2 cellular contexts compared by ENCODE assay signal in the genomic region with DNA sequence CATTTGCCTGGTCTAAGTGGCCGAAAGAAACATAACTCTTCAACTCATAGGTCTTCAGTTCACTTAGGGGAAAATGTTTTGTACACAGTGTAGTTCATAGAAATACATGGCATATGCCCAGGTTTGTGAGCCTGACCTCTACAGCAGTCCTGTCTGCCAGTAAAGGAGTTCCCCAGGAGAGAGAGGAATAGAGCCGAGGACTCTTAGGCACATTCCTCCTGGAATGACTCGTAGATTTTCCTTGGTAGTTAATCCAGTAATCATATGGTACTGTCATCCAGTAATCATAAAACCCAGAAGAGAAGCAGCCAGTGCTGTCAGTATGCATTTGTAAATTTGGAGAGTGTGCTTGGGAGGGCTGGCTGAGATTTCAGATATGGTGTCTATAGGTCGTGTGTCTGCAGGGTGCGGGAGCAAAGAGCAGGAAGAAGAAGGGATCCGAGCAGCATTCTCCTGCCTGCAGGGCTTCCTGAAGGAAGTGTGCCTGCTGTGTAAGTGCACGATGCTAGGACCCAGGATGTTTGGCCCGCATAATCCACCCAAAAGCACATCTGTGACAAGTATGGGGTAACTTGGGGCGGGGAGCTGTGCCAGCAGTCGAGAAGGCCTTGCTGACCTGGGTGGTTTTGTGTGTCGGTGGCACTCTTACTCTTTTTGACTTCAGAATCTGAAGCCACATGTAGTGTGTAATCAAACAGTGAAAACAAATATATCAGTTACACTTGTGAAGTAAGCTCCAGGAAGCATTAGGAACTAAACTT.
TF ChIP-seq lines count a peak whose summit lies in the region.

No MANE protein-coding gene starts in this region.

TF ChIP-seq in HEK293, 187 proteins besides CTCF, POLR2A, EP300 and RAD21:
- TF ChIP-seq, protein P1, sequence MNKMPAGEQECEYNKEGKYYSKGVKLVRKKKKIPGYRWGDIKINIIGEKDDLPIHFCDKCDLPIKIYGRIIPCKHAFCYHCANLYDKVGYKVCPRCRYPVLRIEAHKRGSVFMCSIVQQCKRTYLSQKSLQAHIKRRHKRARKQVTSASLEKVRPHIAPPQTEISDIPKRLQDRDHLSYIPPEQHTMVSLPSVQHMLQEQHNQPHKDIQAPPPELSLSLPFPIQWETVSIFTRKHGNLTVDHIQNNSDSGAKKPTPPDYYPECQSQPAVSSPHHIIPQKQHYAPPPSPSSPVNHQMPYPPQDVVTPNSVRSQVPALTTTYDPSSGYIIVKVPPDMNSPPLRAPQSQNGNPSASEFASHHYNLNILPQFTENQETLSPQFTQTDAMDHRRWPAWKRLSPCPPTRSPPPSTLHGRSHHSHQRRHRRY (tag by site-specific recombination; IDR thresholded peaks at IDR 0.05): no peak
- peak; percentile 88 for TF ChIP-seq SP7 (tag by site-specific recombination; IDR thresholded peaks at IDR 0.05)

TF ChIP-seq in H1, 55 proteins besides CTCF, POLR2A, EP300 and RAD21:
- peak; percentile 28; the same call in 1 of the 2 replicates for TF ChIP-seq POLR2AphosphoS5 (IDR thresholded peaks at IDR 0.05; ENCODE audit: low read depth, low read length)
- TF ChIP-seq, protein P2, sequence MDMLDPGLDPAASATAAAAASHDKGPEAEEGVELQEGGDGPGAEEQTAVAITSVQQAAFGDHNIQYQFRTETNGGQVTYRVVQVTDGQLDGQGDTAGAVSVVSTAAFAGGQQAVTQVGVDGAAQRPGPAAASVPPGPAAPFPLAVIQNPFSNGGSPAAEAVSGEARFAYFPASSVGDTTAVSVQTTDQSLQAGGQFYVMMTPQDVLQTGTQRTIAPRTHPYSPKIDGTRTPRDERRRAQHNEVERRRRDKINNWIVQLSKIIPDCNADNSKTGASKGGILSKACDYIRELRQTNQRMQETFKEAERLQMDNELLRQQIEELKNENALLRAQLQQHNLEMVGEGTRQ (IDR thresholded peaks at IDR 0.05; ENCODE audit: low read length): no peak
